8 cellular contexts compared by ENCODE assay signal in the genomic region with DNA sequence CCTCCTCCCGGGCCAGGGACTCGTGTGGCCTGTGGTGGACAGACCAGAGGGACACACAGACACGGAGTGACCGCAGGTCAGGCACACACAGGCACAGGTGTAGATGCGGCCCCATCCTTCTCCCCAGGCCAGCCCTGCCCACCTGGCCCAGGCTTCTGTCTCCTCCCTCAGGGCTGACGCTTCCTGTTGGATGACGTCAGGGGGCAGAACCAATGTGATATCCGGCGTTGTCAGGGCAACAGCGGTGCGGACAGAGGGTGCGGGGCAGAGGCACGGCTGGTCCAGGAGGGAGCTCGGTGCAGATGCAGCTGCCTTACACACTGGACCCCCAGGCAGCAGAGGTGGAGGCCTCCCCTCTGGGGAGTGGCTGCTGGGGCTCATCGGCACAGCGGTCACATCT. TPM values are rescaled to one million over a fixed set of nuclear protein-coding genes. Genes with fewer than 3 reads are reported as not detected.
DNase-seq lines count a peak whose midpoint lies in the region; TF ChIP-seq lines count a peak whose summit lies in the region.

No MANE protein-coding gene starts in this region.

- H3K27me3 ChIP-seq in BLaER1 treated with 17β-estradiol and CSF1 and Interleukin-3, amounts not matched to agents 10 nM and 100 nM: no peaks in the 10 kb centered on the region
- H3K27me3 ChIP-seq in spleen (replicated peaks in 1 of 7): no peaks in the 10 kb centered on the region

- intact Hi-C loops in spleen (cut with DNase I; ENCODE audit: low total_unique reads): loop anchor here (10.0 kb wide), 1 partner anchor 247 kb away; no protein-coding TSS in a partner anchor

- 48 to 74% (median 53%) methylated on average over 9 to 16 of the region's 16 CpGs for WGBS in spleen, 5 donors

- H3K9me3 Mint-ChIP-seq in HFFc6: no peaks in the 10 kb centered on the region; the same call in 1 of the 2 replicates

- peaks cover 11% of the 10 kb centered on the region for H3K27me3 Mint-ChIP-seq in HFFc6 (ENCODE audit: insufficient read depth)

- H3K4me3 ChIP-seq in BLaER1 treated with 17β-estradiol and CSF1 and Interleukin-3, amounts not matched to agents 10 nM and 100 nM: no peak overlapping the region
- H3K4me3 ChIP-seq in epithelial cell of esophagus (ENCODE audit: low read length) (no peak overlapping the region), spleen (no peak overlapping the region)

- no peaks in the 10 kb centered on the region for H3K9me3 ChIP-seq in BLaER1 treated with 17β-estradiol and CSF1 and Interleukin-3, amounts not matched to agents 10 nM and 100 nM (replicated peaks in 1 of 11)
- no peaks in the 10 kb centered on the region for H3K9me3 ChIP-seq in spleen

- peak overlapping the region; percentile 85 for H3K27ac Mint-ChIP-seq in HFFc6

- TF ChIP-seq POLR2A in spleen (IDR thresholded peaks at IDR 0.05): no peak

- H4K20me1 ChIP-seq in BLaER1 treated with 17β-estradiol and CSF1 and Interleukin-3, amounts not matched to agents 10 nM and 100 nM: peaks cover 5 to 82% (median 66%) of the 10 kb centered on the region in 11 experiments; a peak in 20 of 22 replicates

- peak; percentile 60 for DNase-seq in HFFc6
- peak in 4 of 5 donors; percentile 30 to 68 (median 42) for DNase-seq in T-helper 1 cell
- peak; percentile 78 for DNase-seq in epithelial cell of esophagus (ENCODE audit: low read depth)
- no peak for DNase-seq in dedifferentiated amniotic fluid mesenchymal stem cell (ENCODE audit: extremely low spot score)
- DNase-seq in NCI-H187 treated with DMSO at 0.1 percent for 48 hours (lab: John Stamatoyannopoulos, UW): no peak
- no peak for DNase-seq in spleen
- no peak for DNase-seq in amniotic stem cell (lab: John Stamatoyannopoulos, UW)

- TF ChIP-seq CTCF in HFFc6 (IDR thresholded peaks at IDR 0.05) (no peak), epithelial cell of esophagus (IDR thresholded peaks at IDR 0.05; ENCODE audit: insufficient read depth, low read depth, low read length, missing control alignments) (no peak), spleen (IDR thresholded peaks at IDR 0.05 in 8 of 11, conservative IDR thresholded peaks at IDR 0.05 in 3 of 11) (no peak)

- peak overlapping the region in 10 of 11 experiments; percentile 2 to 51 (median 31); a peak in 12 of 22 replicates for H3K9ac ChIP-seq in BLaER1 treated with 17β-estradiol and CSF1 and Interleukin-3, amounts not matched to agents 10 nM and 100 nM

- peaks cover 12 to 48% (median 28%) of the 10 kb centered on the region in 11 experiments; a peak in 21 of 22 replicates for H3K36me3 ChIP-seq in BLaER1 treated with 17β-estradiol and CSF1 and Interleukin-3, amounts not matched to agents 10 nM and 100 nM
- peaks cover 0 to 43% (median 16%) of the 10 kb centered on the region in 6 donors for H3K36me3 ChIP-seq in spleen

- H3K36me3 Mint-ChIP-seq in HFFc6 (ENCODE audit: low read depth): peaks cover 13% of the 10 kb centered on the region

- H3K4me2 ChIP-seq in BLaER1 treated with 17β-estradiol and CSF1 and Interleukin-3, amounts not matched to agents 10 nM and 100 nM: peak overlapping the region; percentile 10 to 67 (median 44); a peak in 20 of 22 replicates

- H3K4me1 ChIP-seq in BLaER1 treated with 17β-estradiol and CSF1 and Interleukin-3, amounts not matched to agents 10 nM and 100 nM: peaks cover 57 to 77% (median 69%) of the 10 kb centered on the region in 10 experiments
- peaks cover 42 to 90% (median 81%) of the 10 kb centered on the region in 6 donors for H3K4me1 ChIP-seq in spleen

- peaks cover 28% of the 10 kb centered on the region for H3K4me1 Mint-ChIP-seq in HFFc6 (ENCODE audit: low read depth)

- peak overlapping the region; percentile 30; the same call in 1 of the 2 replicates for H3K4me3 Mint-ChIP-seq in HFFc6

- peak overlapping the region in 3 of 11 experiments; percentile 20 to 40 (median 38); a peak in 3 of 22 replicates for H3K27ac ChIP-seq in BLaER1 treated with 17β-estradiol and CSF1 and Interleukin-3, amounts not matched to agents 10 nM and 100 nM
- peak overlapping the region in 2 of 8 donors; percentile 12 to 40 for H3K27ac ChIP-seq in spleen

RNA-seq across cellular contexts. Expression of gene TUBGCP6, which starts 2.9 kb away (rescaled TPM):
- total RNA-seq in HFFc6 (2021; fragmentation: NEBNext Ultra II Directional; extraction: Animal tissue kit (Norgen Biotek cat#: 25700)): 10 to 100 TPM; 20.1 to 26.8 (median 21.7) TPM
- total RNA-seq in spleen: 10 to 100 TPM; 65.2 to 98.0 (median 69.4) TPM
- 10 to 100 TPM; 36.0 to 70.7 (median 69.2) TPM for polyA plus RNA-seq in spleen

RNA-seq across cellular contexts. Expression of gene HDAC10, which starts 3.3 kb away (rescaled TPM):
- total RNA-seq in HFFc6 (2021; fragmentation: NEBNext Ultra II Directional; extraction: Animal tissue kit (Norgen Biotek cat#: 25700)): 10 to 100 TPM; 24.2 to 30.9 (median 28.9) TPM
- 100 to 1,000 TPM in 1 of 7 donors, 10 to 100 TPM in 6; 63.6 to 108 (median 70.2) TPM for total RNA-seq in spleen
- polyA plus RNA-seq in spleen: 10 to 100 TPM; 25.0 to 69.9 (median 44.7) TPM

RNA-seq across cellular contexts. Expression of gene MAPK12, which starts 13.7 kb away (rescaled TPM):
- 10 to 100 TPM; 31.4 to 39.5 (median 34.1) TPM for total RNA-seq in HFFc6 (2021; fragmentation: NEBNext Ultra II Directional; extraction: Animal tissue kit (Norgen Biotek cat#: 25700))
- 10 to 100 TPM in 2 of 7 donors, 1 to 10 TPM in 5; 3.9 to 11.6 (median 6.4) TPM for total RNA-seq in spleen
- polyA plus RNA-seq in spleen: 10 to 100 TPM in 1 of 3 donors, 1 to 10 TPM in 2; 6.9 to 11.0 (median 9.0) TPM

RNA-seq across cellular contexts. Expression of gene MAPK11, which starts 22.4 kb away (rescaled TPM):
- 10 to 100 TPM in 1 of 6 experiments, 1 to 10 TPM in 5; 6.0 to 10.2 (median 7.8) TPM for total RNA-seq in HFFc6 (2021; fragmentation: NEBNext Ultra II Directional; extraction: Animal tissue kit (Norgen Biotek cat#: 25700))
- 10 to 100 TPM in 3 of 7 donors, 1 to 10 TPM in 4; 5.2 to 20.7 (median 9.3) TPM for total RNA-seq in spleen
- polyA plus RNA-seq in spleen: 10 to 100 TPM; 10.7 to 25.3 (median 21.0) TPM

RNA-seq across cellular contexts. Expression of gene SELENOO, which starts 46.9 kb away (rescaled TPM):
- total RNA-seq in HFFc6 (2021; fragmentation: NEBNext Ultra II Directional; extraction: Animal tissue kit (Norgen Biotek cat#: 25700)): 10 to 100 TPM; 14.4 to 18.0 (median 16.0) TPM
- 10 to 100 TPM; 25.4 to 31.7 (median 29.3) TPM for total RNA-seq in spleen
- 10 to 100 TPM; 26.2 to 70.8 (median 47.0) TPM for polyA plus RNA-seq in spleen

Comparison
In these comparisons a context has a peak if more than half of its experiments do, and no peak if none do; other contexts are left out.
1. DNase-seq: peak in HFFc6 (single experiment), T-helper 1 cell (4 of 5) and epithelial cell of esophagus (single experiment); none in dedifferentiated amniotic fluid mesenchymal stem cell (single experiment), NCI-H187 treated with DMSO at 0.1 percent for 48 hours (single experiment), spleen (single experiment) and amniotic stem cell (single experiment).